In genomic region chr4:173237722-173238121, GRCh38 we compare ENCODE assay signal across 12 cellular contexts.
"Had no signal": no experiment of that assay in that cellular context is flagged by ENCODE, and none has a peak within 500 bp of the region (broad histone marks: within the 10 kb centered on the region; RNA-seq: fewer than 3 reads in every experiment).

No MANE protein-coding gene starts in this region.

- H3K9me3 ChIP-seq: gastroesophageal sphincter, stomach, thoracic aorta had no signal

- H2AFZ ChIP-seq: hepatocyte, neural progenitor cell, parathyroid adenoma had no signal

- H3K36me3 ChIP-seq: gastroesophageal sphincter, neural progenitor cell, thoracic aorta had no signal

- DNase-seq: activated B cell treated with CpG ODN at 0.5 μM for 24 hours; activated CD4-positive, alpha-beta T cell treated with anti-CD3 and anti-CD28 coated beads, Interleukin-2, amount 50 U/mL, for 1 hour; effector memory CD8-positive, alpha-beta T cell; left ventricle myocardium superior; stimulated activated CD4-positive, alpha-beta T cell treated with anti-CD3 and anti-CD28 coated beads, Interleukin-15, amount 100 ng/mL, for 24 hours; stimulated activated CD4-positive, alpha-beta T cell treated with anti-CD3 and anti-CD28 coated beads, Interleukin-4, amount 100 ng/mL, for 24 hours; stomach had no signal

- H3K27me3 ChIP-seq: gastroesophageal sphincter, hepatocyte, neural progenitor cell, stomach had no signal

- H3K4me3 ChIP-seq: gastroesophageal sphincter, hepatocyte, neural progenitor cell, stomach, thoracic aorta had no signal

- H3K9ac ChIP-seq: neural progenitor cell, parathyroid adenoma had no signal

- ATAC-seq: effector memory CD8-positive, alpha-beta T cell; gastroesophageal sphincter; left ventricle myocardium superior had no signal

- H3K4me2 ChIP-seq: hepatocyte, neural progenitor cell had no signal

- H3K27ac ChIP-seq: gastroesophageal sphincter, hepatocyte, neural progenitor cell, parathyroid adenoma, stomach, thoracic aorta had no signal
